Comparison of ENCODE assay signal across 1 cellular context in the genomic region with DNA sequence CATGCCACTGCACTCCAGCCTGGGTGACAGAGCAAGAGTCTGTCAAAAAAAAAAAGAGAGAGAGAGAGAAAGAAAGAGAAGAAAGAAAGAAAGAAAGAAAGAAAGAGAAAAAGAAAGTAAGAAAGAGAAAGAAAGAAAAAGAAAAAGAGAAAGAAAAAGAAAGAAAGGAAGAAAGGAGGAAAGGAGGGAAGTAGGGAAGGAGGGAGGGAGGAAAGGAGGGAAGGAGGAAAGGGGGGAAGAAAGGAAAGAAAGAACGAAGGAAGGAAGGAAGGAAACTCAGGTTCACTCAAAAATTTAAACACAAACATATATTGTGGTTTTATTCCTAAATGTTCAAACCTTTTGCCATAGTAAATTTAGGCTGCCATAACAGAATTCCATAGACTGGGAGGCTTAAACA.
TF ChIP-seq lines count a peak whose summit lies in the region.

No MANE protein-coding gene starts in this region.

TF ChIP-seq in HCT116, 20 proteins besides CTCF, POLR2A, EP300 and RAD21 (continued from another document):
- TF ChIP-seq, protein P1, sequence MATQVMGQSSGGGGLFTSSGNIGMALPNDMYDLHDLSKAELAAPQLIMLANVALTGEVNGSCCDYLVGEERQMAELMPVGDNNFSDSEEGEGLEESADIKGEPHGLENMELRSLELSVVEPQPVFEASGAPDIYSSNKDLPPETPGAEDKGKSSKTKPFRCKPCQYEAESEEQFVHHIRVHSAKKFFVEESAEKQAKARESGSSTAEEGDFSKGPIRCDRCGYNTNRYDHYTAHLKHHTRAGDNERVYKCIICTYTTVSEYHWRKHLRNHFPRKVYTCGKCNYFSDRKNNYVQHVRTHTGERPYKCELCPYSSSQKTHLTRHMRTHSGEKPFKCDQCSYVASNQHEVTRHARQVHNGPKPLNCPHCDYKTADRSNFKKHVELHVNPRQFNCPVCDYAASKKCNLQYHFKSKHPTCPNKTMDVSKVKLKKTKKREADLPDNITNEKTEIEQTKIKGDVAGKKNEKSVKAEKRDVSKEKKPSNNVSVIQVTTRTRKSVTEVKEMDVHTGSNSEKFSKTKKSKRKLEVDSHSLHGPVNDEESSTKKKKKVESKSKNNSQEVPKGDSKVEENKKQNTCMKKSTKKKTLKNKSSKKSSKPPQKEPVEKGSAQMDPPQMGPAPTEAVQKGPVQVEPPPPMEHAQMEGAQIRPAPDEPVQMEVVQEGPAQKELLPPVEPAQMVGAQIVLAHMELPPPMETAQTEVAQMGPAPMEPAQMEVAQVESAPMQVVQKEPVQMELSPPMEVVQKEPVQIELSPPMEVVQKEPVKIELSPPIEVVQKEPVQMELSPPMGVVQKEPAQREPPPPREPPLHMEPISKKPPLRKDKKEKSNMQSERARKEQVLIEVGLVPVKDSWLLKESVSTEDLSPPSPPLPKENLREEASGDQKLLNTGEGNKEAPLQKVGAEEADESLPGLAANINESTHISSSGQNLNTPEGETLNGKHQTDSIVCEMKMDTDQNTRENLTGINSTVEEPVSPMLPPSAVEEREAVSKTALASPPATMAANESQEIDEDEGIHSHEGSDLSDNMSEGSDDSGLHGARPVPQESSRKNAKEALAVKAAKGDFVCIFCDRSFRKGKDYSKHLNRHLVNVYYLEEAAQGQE (IDR thresholded peaks at IDR 0.05; ENCODE audit: low read depth), result no peak
TF ChIP-seq in HCT116: peak in this region for 0.
